ENCODE assay signal across 15 cellular contexts in genomic region chr14:21965042-21965441, GRCh38.
DNase-seq lines count a peak whose midpoint lies in the region; ATAC-seq lines count a peak whose summit lies in the region.
"Had no signal": no experiment of that assay in that cellular context is flagged by ENCODE, and none has a peak within 500 bp of the region (broad histone marks: within the 10 kb centered on the region; RNA-seq: fewer than 3 reads in every experiment).

No MANE protein-coding gene starts in this region.

- no peaks in the 10 kb centered on the region for H3K9me3 Mint-ChIP-seq in activated T-cell treated with anti-CD3 and anti-CD28 coated beads, Interleukin-2, amount 50 U/mL, for 24 hours
- no peaks in the 10 kb centered on the region for H3K9me3 Mint-ChIP-seq in stimulated activated naive CD8-positive, alpha-beta T cell treated with anti-CD3 and anti-CD28 coated beads, Interleukin-15, Interleukin-2, amounts not matched to agents 100 ng/mL and 50 ng/mL, for 24 hours
- H3K9me3 Mint-ChIP-seq: nephron progenitor cell had no signal

- no peaks in the 10 kb centered on the region for H3K27me3 Mint-ChIP-seq in activated T-cell treated with anti-CD3 and anti-CD28 coated beads, Interleukin-2, amount 50 U/mL, for 24 hours
- no peaks in the 10 kb centered on the region for H3K27me3 Mint-ChIP-seq in stimulated activated naive CD8-positive, alpha-beta T cell treated with anti-CD3 and anti-CD28 coated beads, Interleukin-15, Interleukin-2, amounts not matched to agents 100 ng/mL and 50 ng/mL, for 24 hours

- no peaks in the 10 kb centered on the region for H3K36me3 Mint-ChIP-seq in activated T-cell treated with anti-CD3 and anti-CD28 coated beads, Interleukin-2, amount 50 U/mL, for 24 hours (ENCODE audit: low read depth)
- H3K36me3 Mint-ChIP-seq in stimulated activated naive CD8-positive, alpha-beta T cell treated with anti-CD3 and anti-CD28 coated beads, Interleukin-15, Interleukin-2, amounts not matched to agents 100 ng/mL and 50 ng/mL, for 24 hours (ENCODE audit: low read depth): no peaks in the 10 kb centered on the region

- peak; percentile 76 to 90 for ATAC-seq in activated CD4-positive, CD25-positive, alpha-beta regulatory T cell treated with anti-CD3 and anti-CD28 coated beads, Interleukin-2, amount 50 U/mL, for 24 hours
- no peak for ATAC-seq in GM18498 (IDR thresholded peaks at IDR 0.05; ENCODE audit: unreplicated experiment)
- ATAC-seq: K562 had no signal

- DNase-seq in activated CD4-positive, CD25-positive, alpha-beta regulatory T cell treated with anti-CD3 and anti-CD28 coated beads, Interleukin-2, amount 50 U/mL, for 72 hours: no peak
- peak; percentile 39 for DNase-seq in activated T-cell treated with anti-CD3 and anti-CD28 coated beads, Interleukin-2, amount 50 U/mL, for 24 hours
- peak; percentile 12 for DNase-seq in effector CD8-positive, alpha-beta T cell (lab: John Stamatoyannopoulos, UW)
- DNase-seq in GOT3 (lab: John Stamatoyannopoulos, UW): no peak
- DNase-seq in MV-4-11 (lab: John Stamatoyannopoulos, UW): no peak
- DNase-seq: 8988T, amygdala, NCI-H774, nephron progenitor cell, SHP77, WERI-Rb-1 had no signal

- H3K27ac Mint-ChIP-seq in activated T-cell treated with anti-CD3 and anti-CD28 coated beads, Interleukin-2, amount 50 U/mL, for 24 hours: peak overlapping the region; percentile 80
- H3K27ac Mint-ChIP-seq in stimulated activated naive CD8-positive, alpha-beta T cell treated with anti-CD3 and anti-CD28 coated beads, Interleukin-15, Interleukin-2, amounts not matched to agents 100 ng/mL and 50 ng/mL, for 24 hours: peak overlapping the region; percentile 90
- H3K27ac Mint-ChIP-seq: nephron progenitor cell had no signal

- H3K4me1 Mint-ChIP-seq in activated T-cell treated with anti-CD3 and anti-CD28 coated beads, Interleukin-2, amount 50 U/mL, for 24 hours (ENCODE audit: low read depth): peaks cover 20% of the 10 kb centered on the region
- H3K4me1 Mint-ChIP-seq in stimulated activated naive CD8-positive, alpha-beta T cell treated with anti-CD3 and anti-CD28 coated beads, Interleukin-15, Interleukin-2, amounts not matched to agents 100 ng/mL and 50 ng/mL, for 24 hours (ENCODE audit: low read depth): peaks cover 16% of the 10 kb centered on the region
- H3K4me1 Mint-ChIP-seq: nephron progenitor cell had no signal

- H3K4me3 Mint-ChIP-seq in activated T-cell treated with anti-CD3 and anti-CD28 coated beads, Interleukin-2, amount 50 U/mL, for 24 hours: peak overlapping the region; percentile 56
- H3K4me3 Mint-ChIP-seq in stimulated activated naive CD8-positive, alpha-beta T cell treated with anti-CD3 and anti-CD28 coated beads, Interleukin-15, Interleukin-2, amounts not matched to agents 100 ng/mL and 50 ng/mL, for 24 hours: peak overlapping the region; percentile 56
- H3K4me3 Mint-ChIP-seq: nephron progenitor cell had no signal

Comparison
In these comparisons a context has a peak if more than half of its experiments do, and no peak if none do; other contexts are left out.
1. DNase-seq: peak in activated T-cell treated with anti-CD3 and anti-CD28 coated beads, Interleukin-2, amount 50 U/mL, for 24 hours (single experiment) and effector CD8-positive, alpha-beta T cell (single experiment); none in activated CD4-positive, CD25-positive, alpha-beta regulatory T cell treated with anti-CD3 and anti-CD28 coated beads, Interleukin-2, amount 50 U/mL, for 72 hours (single experiment), GOT3 (single experiment) and MV-4-11 (single experiment).